Comparison of ENCODE assay signal across 14 cellular contexts in the genomic region with DNA sequence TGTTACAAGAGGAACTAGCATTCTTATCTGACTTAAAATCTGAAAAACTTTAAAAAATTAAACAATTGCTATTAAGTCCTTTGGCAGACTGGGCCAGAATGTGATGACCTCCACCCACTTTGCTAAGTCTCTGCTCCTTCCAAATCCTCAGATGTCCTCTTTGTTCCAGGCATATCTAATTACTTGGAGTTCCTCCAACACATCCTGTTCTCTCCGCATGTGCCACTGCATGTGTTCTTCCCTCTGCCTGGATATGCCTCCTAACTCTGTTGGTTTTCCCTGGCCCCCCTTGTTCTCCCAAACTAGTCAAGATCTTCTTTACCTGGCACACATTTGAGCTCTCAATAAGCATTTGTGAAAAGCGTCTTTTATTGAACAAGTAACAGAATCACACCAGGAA. TPM values are rescaled to one million over a fixed set of nuclear protein-coding genes. Genes with fewer than 3 reads are reported as not detected.
"Had no signal": no experiment of that assay in that cellular context is flagged by ENCODE, and none has a peak within 500 bp of the region (broad histone marks: within the 10 kb centered on the region; RNA-seq: fewer than 3 reads in every experiment).

No MANE protein-coding gene starts in this region.

- H3K27ac ChIP-seq: adrenal gland, prostate gland had no signal

- H3K9me3 ChIP-seq: adrenal gland, prostate gland had no signal

- H3K36me3 ChIP-seq: adrenal gland, prostate gland had no signal

- ATAC-seq: esophagus mucosa, left lobe of liver, T-helper 17 cell had no signal

- H3K4me3 ChIP-seq: adrenal gland, prostate gland had no signal

- DNase-seq: activated CD4-positive, alpha-beta T cell treated with anti-CD3 and anti-CD28 coated beads, Interleukin-2, amount 50 U/mL, for 1 hour; activated naive CD4-positive, alpha-beta T cell treated with anti-CD3 and anti-CD28 coated beads, Interleukin-2, amount 50 U/mL, for 16 hours; activated T-cell treated with anti-CD3 and anti-CD28 coated beads for 4 hours; adrenal gland; dermis blood vessel endothelial cell; occipital lobe; stimulated activated CD4-positive, alpha-beta T cell treated with anti-CD3 and anti-CD28 coated beads, Interleukin-12 subunit alpha, Interleukin-12 subunit beta, amount 100 ng/mL, for 4 hours; stimulated activated naive CD4-positive, alpha-beta T cell treated with Interleukin-2 at 50 U/mL for 16 hours; T-helper 17 cell; trophoblast cell had no signal

- H3K4me1 ChIP-seq: adrenal gland, prostate gland had no signal

RNA-seq across cellular contexts. Expression of a gene that starts 23.1 kb away (rescaled TPM):
- total RNA-seq: activated CD8-positive, alpha-beta memory T cell treated with anti-CD3 and anti-CD28 coated beads for 36 hours; T-helper 17 cell had no signal
